8 cellular contexts compared by ENCODE assay signal in genomic region chr12:27012239-27012981, GRCh38. TPM values are rescaled to one million over a fixed set of nuclear protein-coding genes. Genes with fewer than 3 reads are reported as not detected.
A peak's percentile ranks its signal among the peaks of the same experiment; 100 is the strongest.
DNase-seq lines count a peak whose midpoint lies in the region; ATAC-seq and TF ChIP-seq lines count a peak whose summit lies in the region.

No MANE protein-coding gene starts in this region.

- POLR2A ChIA-PET in WTC11 (lab: Charles Lee) = interaction anchor here (1.1 kb wide), 1 partner anchor 10 kb away, joined by 3 read pairs; the partner anchor contains the start of gene MED21

- H3K27me3 Mint-ChIP-seq in WTC11 (ENCODE audit: low read depth) = no peaks in the 10 kb centered on the region

- H3K36me3 Mint-ChIP-seq in WTC11 = no peaks in the 10 kb centered on the region

- peak; percentile 66 for DNase-seq in Right ventricle myocardium inferior (ENCODE audit: missing footprints)
- DNase-seq in heart left ventricle = no peak
- no peak for DNase-seq in WTC11 (ENCODE audit: low spot score)
- no peak for DNase-seq in vagina (ENCODE audit: extremely low spot score in 2 of 2)
- no peak for DNase-seq in central memory CD4-positive, alpha-beta T cell

- CTCF ChIA-PET in WTC11 (lab: Charles Lee) = no interaction called here

- H3K9me3 Mint-ChIP-seq in WTC11 = no peaks in the 10 kb centered on the region

- H3K27me3 ChIP-seq in heart left ventricle (no peaks in the 10 kb centered on the region), iPS-20b (ENCODE audit: insufficient read depth, low read length) (no peaks in the 10 kb centered on the region), vagina (no peaks in the 10 kb centered on the region)

- intact Hi-C loops in Right ventricle myocardium inferior (cut with DNase I) (loop anchor here (10.0 kb wide), 1 partner anchor 692 kb away; no protein-coding TSS in a partner anchor), heart left ventricle (cut with DNase I) (loop anchor here in 9 of 10 donors (2.0 to 10.0 kb wide), 8 partner anchors 75 to 692 kb away; partner anchors contain the start of genes INTS13 (in 7 of the 9), FGFR1OP2 (in 6 of the 9) and STK38L (in 2 of the 9)), vagina (cut with DNase I) (loop anchor here (5.0 kb wide), 1 partner anchor 70 kb away; no protein-coding TSS in a partner anchor)

- H3K27ac Mint-ChIP-seq in WTC11 = peak overlapping the region; percentile 52; the same call in 1 of the 2 replicates

- peak overlapping the region; percentile 92 for H3K4me3 Mint-ChIP-seq in WTC11

- H3K9me3 ChIP-seq in heart left ventricle (no peaks in the 10 kb centered on the region), iPS-20b (ENCODE audit: insufficient read depth, low read depth, low read length) (no peaks in the 10 kb centered on the region), vagina (no peaks in the 10 kb centered on the region)

- H3K9ac ChIP-seq in iPS-20b (ENCODE audit: low read depth, low read length) = peak overlapping the region; percentile 41; the same call in 1 of the 2 replicates

- H3K27ac ChIP-seq in heart left ventricle (no peak overlapping the region), iPS-20b (ENCODE audit: low read length) (no peak overlapping the region), vagina (peak overlapping the region; percentile 91)

- TF ChIP-seq CTCF in heart left ventricle (IDR thresholded peaks at IDR 0.05) = no peak
- no peak for TF ChIP-seq CTCF in WTC11 (IDR thresholded peaks at IDR 0.05)
- TF ChIP-seq CTCF in vagina (IDR thresholded peaks at IDR 0.05) = no peak

- peaks cover 45% of the 10 kb centered on the region for H3K4me1 Mint-ChIP-seq in WTC11

- peaks cover 0 to 64% (median 32%) of the 10 kb centered on the region in 12 donors for H3K4me1 ChIP-seq in heart left ventricle
- peaks cover 21% of the 10 kb centered on the region for H3K4me1 ChIP-seq in iPS-20b (ENCODE audit: insufficient read depth, low read length)
- peaks cover 66% of the 10 kb centered on the region for H3K4me1 ChIP-seq in vagina

- peak overlapping the region in 5 of 12 donors; percentile 78 to 97 (median 93) for H3K4me3 ChIP-seq in heart left ventricle
- peak overlapping the region; percentile 94 for H3K4me3 ChIP-seq in iPS-20b (ENCODE audit: low read length)
- peak overlapping the region in 1 of 2 donors; percentile 99 for H3K4me3 ChIP-seq in vagina

- H3K36me3 ChIP-seq in heart left ventricle = peaks cover 0 to 6% (median 0%) of the 10 kb centered on the region in 9 donors
- no peaks in the 10 kb centered on the region for H3K36me3 ChIP-seq in iPS-20b (ENCODE audit: insufficient read depth, low read depth, low read length)
- H3K36me3 ChIP-seq in vagina = no peaks in the 10 kb centered on the region

- ATAC-seq in Right ventricle myocardium inferior (no peak), heart left ventricle (no peak), WTC11 (no peak), HG03469 (IDR thresholded peaks at IDR 0.05; ENCODE audit: unreplicated experiment) (no peak)
- ATAC-seq in activated CD4-positive, CD25-positive, alpha-beta regulatory T cell treated with anti-CD3 and anti-CD28 coated beads, Interleukin-2, amount 50 U/mL, for 24 hours = no peak

- 90 to 92% (median 91%) methylated on average over 14 of the region's 14 CpGs for WGBS in heart left ventricle, 4 donors

- TF ChIP-seq POLR2A in heart left ventricle (IDR thresholded peaks at IDR 0.05) = no peak
- TF ChIP-seq POLR2A in vagina (IDR thresholded peaks at IDR 0.05) = no peak

TF ChIP-seq in WTC11, 78 proteins besides CTCF, POLR2A, EP300 and RAD21 (continues in another document):
- TF ChIP-seq, protein P1, sequence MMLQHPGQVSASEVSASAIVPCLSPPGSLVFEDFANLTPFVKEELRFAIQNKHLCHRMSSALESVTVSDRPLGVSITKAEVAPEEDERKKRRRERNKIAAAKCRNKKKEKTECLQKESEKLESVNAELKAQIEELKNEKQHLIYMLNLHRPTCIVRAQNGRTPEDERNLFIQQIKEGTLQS (CRISPR knock-in tag; conservative IDR thresholded peaks at IDR 0.05) = no peak
- TF ChIP-seq STAT6 (CRISPR knock-in tag; conservative IDR thresholded peaks at IDR 0.05; ENCODE audit: low read depth) (no peak), SOX15 (CRISPR knock-in tag; IDR thresholded peaks at IDR 0.05) (no peak), OVOL2 (CRISPR knock-in tag; IDR thresholded peaks at IDR 0.05; ENCODE audit: borderline replicate concordance) (no peak), ATF1 (CRISPR knock-in tag; IDR thresholded peaks at IDR 0.05) (no peak), IRF1 (CRISPR knock-in tag; IDR thresholded peaks at IDR 0.05) (no peak)
- TF ChIP-seq, protein P2, sequence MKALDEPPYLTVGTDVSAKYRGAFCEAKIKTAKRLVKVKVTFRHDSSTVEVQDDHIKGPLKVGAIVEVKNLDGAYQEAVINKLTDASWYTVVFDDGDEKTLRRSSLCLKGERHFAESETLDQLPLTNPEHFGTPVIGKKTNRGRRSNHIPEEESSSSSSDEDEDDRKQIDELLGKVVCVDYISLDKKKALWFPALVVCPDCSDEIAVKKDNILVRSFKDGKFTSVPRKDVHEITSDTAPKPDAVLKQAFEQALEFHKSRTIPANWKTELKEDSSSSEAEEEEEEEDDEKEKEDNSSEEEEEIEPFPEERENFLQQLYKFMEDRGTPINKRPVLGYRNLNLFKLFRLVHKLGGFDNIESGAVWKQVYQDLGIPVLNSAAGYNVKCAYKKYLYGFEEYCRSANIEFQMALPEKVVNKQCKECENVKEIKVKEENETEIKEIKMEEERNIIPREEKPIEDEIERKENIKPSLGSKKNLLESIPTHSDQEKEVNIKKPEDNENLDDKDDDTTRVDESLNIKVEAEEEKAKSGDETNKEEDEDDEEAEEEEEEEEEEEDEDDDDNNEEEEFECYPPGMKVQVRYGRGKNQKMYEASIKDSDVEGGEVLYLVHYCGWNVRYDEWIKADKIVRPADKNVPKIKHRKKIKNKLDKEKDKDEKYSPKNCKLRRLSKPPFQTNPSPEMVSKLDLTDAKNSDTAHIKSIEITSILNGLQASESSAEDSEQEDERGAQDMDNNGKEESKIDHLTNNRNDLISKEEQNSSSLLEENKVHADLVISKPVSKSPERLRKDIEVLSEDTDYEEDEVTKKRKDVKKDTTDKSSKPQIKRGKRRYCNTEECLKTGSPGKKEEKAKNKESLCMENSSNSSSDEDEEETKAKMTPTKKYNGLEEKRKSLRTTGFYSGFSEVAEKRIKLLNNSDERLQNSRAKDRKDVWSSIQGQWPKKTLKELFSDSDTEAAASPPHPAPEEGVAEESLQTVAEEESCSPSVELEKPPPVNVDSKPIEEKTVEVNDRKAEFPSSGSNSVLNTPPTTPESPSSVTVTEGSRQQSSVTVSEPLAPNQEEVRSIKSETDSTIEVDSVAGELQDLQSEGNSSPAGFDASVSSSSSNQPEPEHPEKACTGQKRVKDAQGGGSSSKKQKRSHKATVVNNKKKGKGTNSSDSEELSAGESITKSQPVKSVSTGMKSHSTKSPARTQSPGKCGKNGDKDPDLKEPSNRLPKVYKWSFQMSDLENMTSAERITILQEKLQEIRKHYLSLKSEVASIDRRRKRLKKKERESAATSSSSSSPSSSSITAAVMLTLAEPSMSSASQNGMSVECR (CRISPR knock-in tag; IDR thresholded peaks at IDR 0.05; ENCODE audit: borderline replicate concordance) = no peak

RNA-seq across cellular contexts. Expression of gene TM7SF3, which starts 1.8 kb away (rescaled TPM):
- total RNA-seq in Right ventricle myocardium inferior = 22.3 TPM
- 10 to 100 TPM; 13.8 to 84.0 (median 28.3) TPM for total RNA-seq in heart left ventricle
- 10 to 100 TPM in 1 of 2 donors, 1 to 10 TPM in 1; 5.8 to 16.1 TPM for polyA plus RNA-seq in heart left ventricle
- total RNA-seq in WTC11 (2021) = 75.3 to 80.9 TPM (median 75.7 TPM) in 3 replicates
- 65.3 TPM for total RNA-seq in vagina

RNA-seq across cellular contexts. Expression of gene MED21, which starts 9.9 kb away (rescaled TPM):
- total RNA-seq in Right ventricle myocardium inferior (44.5 TPM), heart left ventricle (10 to 100 TPM; 31.0 to 61.6 (median 52.9) TPM), WTC11 (2021) (52.8 to 56.8 TPM (median 56.1 TPM) in 3 replicates), vagina (46.4 TPM)
- 10 to 100 TPM; 32.2 to 45.9 TPM for polyA plus RNA-seq in heart left ventricle
